In genomic region chr2:218430721-218431120, GRCh38 we compare ENCODE assay signal across 31 cellular contexts. TPM values are rescaled to one million over a fixed set of nuclear protein-coding genes. Genes with fewer than 3 reads are reported as not detected.
"Had no signal": no experiment of that assay in that cellular context is flagged by ENCODE, and none has a peak within 500 bp of the region (broad histone marks: within the 10 kb centered on the region; RNA-seq: fewer than 3 reads in every experiment).

No MANE protein-coding gene starts in this region.

- H3K4me1 Mint-ChIP-seq: activated T-helper 17 cell treated with anti-CD3 and anti-CD28 coated beads, Interleukin-2, amount 50 U/mL, for 72 hours; nephron had no signal

- H3K27me3 Mint-ChIP-seq: activated CD4-positive, alpha-beta memory T cell treated with anti-CD3 and anti-CD28 coated beads for 36 hours; activated naive CD8-positive, alpha-beta T cell; activated T-helper 17 cell treated with anti-CD3 and anti-CD28 coated beads, Interleukin-2, amount 50 U/mL, for 72 hours; progenitor cell of endocrine pancreas had no signal

- H3K4me3 ChIP-seq: gastroesophageal sphincter, lung, right lobe of liver, suprapubic skin, tibial artery had no signal

- H3K9me3 Mint-ChIP-seq: activated CD4-positive, alpha-beta memory T cell treated with anti-CD3 and anti-CD28 coated beads for 36 hours; activated T-cell treated with anti-CD3 and anti-CD28 coated beads, Interleukin-2, amount 50 U/mL, for 4 hours; activated T-helper 17 cell treated with anti-CD3 and anti-CD28 coated beads, Interleukin-2, amount 50 U/mL, for 72 hours; nephron; T-helper 1 cell treated with Interleukin-12 subunit alpha and Interleukin-12 subunit beta and Interleukin-4 antibody, amounts not matched to agents 30 μg/mL and 1 μg/mL, for 36 hours had no signal

- DNase-seq: activated CD4-positive, alpha-beta memory T cell treated with anti-CD3 and anti-CD28 coated beads for 36 hours; activated CD4-positive, alpha-beta T cell treated with anti-CD3 and anti-CD28 coated beads for 48 hours; activated naive CD4-positive, alpha-beta T cell; activated T-cell treated with anti-CD3 and anti-CD28 coated beads, Interleukin-2, amount 50 U/mL, for 4 hours; brain microvascular endothelial cell; caudate nucleus; hippocampal formation; small intestine; stimulated activated CD4-positive, alpha-beta T cell treated with anti-CD3 and anti-CD28 coated beads, Interleukin-15, amount 100 ng/mL, for 24 hours; stimulated activated CD4-positive, alpha-beta T cell treated with anti-CD3 and anti-CD28 coated beads, Interleukin-2, amount 100 ng/mL, for 24 hours; stimulated activated naive CD4-positive, alpha-beta T cell; T1000; WERI-Rb-1 had no signal

- H3K27me3 ChIP-seq: brain microvascular endothelial cell, gastroesophageal sphincter, neutrophil, right lobe of liver, suprapubic skin had no signal

- H3K27ac ChIP-seq: brain microvascular endothelial cell, gastroesophageal sphincter, neutrophil, right lobe of liver, suprapubic skin, tibial artery, WERI-Rb-1 had no signal

- H3K36me3 Mint-ChIP-seq: activated CD4-positive, alpha-beta memory T cell treated with anti-CD3 and anti-CD28 coated beads for 36 hours; activated naive CD8-positive, alpha-beta T cell had no signal

- ATAC-seq: activated CD4-positive, CD25-positive, alpha-beta regulatory T cell treated with anti-CD3 and anti-CD28 coated beads, Interleukin-2, amount 50 U/mL, for 24 hours; activated T-cell treated with anti-CD3 and anti-CD28 coated beads, Interleukin-2, amount 50 U/mL, for 4 hours; activated T-helper 17 cell treated with anti-CD3 and anti-CD28 coated beads, Interleukin-2, amount 50 U/mL, for 72 hours; gastroesophageal sphincter had no signal

- H3K36me3 ChIP-seq: brain microvascular endothelial cell, gastroesophageal sphincter, neutrophil, suprapubic skin, tibial artery, WERI-Rb-1 had no signal

- H3K27ac Mint-ChIP-seq: activated CD4-positive, alpha-beta memory T cell treated with anti-CD3 and anti-CD28 coated beads for 36 hours; activated naive CD8-positive, alpha-beta T cell; activated T-helper 17 cell treated with anti-CD3 and anti-CD28 coated beads, Interleukin-2, amount 50 U/mL, for 72 hours; nephron; T-helper 1 cell treated with Interleukin-12 subunit alpha and Interleukin-12 subunit beta and Interleukin-4 antibody, amounts not matched to agents 30 μg/mL and 1 μg/mL, for 36 hours had no signal

- H3K4me1 ChIP-seq: gastroesophageal sphincter, suprapubic skin, tibial artery had no signal

- H3K9me3 ChIP-seq: gastroesophageal sphincter, neutrophil, right lobe of liver, suprapubic skin, tibial artery had no signal

- H3K4me3 Mint-ChIP-seq: activated CD4-positive, alpha-beta memory T cell treated with anti-CD3 and anti-CD28 coated beads for 36 hours; activated naive CD8-positive, alpha-beta T cell; activated T-cell treated with anti-CD3 and anti-CD28 coated beads, Interleukin-2, amount 50 U/mL, for 4 hours; activated T-helper 17 cell treated with anti-CD3 and anti-CD28 coated beads, Interleukin-2, amount 50 U/mL, for 72 hours; nephron; T-helper 1 cell treated with Interleukin-12 subunit alpha and Interleukin-12 subunit beta and Interleukin-4 antibody, amounts not matched to agents 30 μg/mL and 1 μg/mL, for 36 hours had no signal

RNA-seq across cellular contexts. Expression of gene VIL1, which starts 11.8 kb away (rescaled TPM):
- total RNA-seq: activated CD4-positive, alpha-beta memory T cell treated with anti-CD3 and anti-CD28 coated beads for 36 hours; astrocyte; endothelial cell of umbilical vein; fibroblast of lung; gastroesophageal sphincter; osteocyte; ureter had no signal
- polyA plus RNA-seq: endothelial cell of umbilical vein, fibroblast of lung, keratinocyte had no signal

RNA-seq across cellular contexts. Expression of gene SLC11A1, which starts 48.6 kb away (rescaled TPM):
- total RNA-seq: astrocyte, endothelial cell of umbilical vein had no signal
